ENCODE assay signal across 1 cellular context in genomic region chr6:17633465-17634188, GRCh38.
TF ChIP-seq lines count a peak whose summit lies in the region.

No MANE protein-coding gene starts in this region.

TF ChIP-seq in HepG2, 621 proteins besides CTCF, POLR2A, EP300 and RAD21:
- TF ChIP-seq BRF2 (CRISPR knock-in tag; IDR thresholded peaks at IDR 0.05) (no peak), ZNF282 (IDR thresholded peaks at IDR 0.05; ENCODE audit: partially characterized antibody) (no peak), RBM22 (optimal IDR thresholded peaks at IDR 0.05; ENCODE audit: low read length) (peak; percentile 30)
- TF ChIP-seq, protein P1, sequence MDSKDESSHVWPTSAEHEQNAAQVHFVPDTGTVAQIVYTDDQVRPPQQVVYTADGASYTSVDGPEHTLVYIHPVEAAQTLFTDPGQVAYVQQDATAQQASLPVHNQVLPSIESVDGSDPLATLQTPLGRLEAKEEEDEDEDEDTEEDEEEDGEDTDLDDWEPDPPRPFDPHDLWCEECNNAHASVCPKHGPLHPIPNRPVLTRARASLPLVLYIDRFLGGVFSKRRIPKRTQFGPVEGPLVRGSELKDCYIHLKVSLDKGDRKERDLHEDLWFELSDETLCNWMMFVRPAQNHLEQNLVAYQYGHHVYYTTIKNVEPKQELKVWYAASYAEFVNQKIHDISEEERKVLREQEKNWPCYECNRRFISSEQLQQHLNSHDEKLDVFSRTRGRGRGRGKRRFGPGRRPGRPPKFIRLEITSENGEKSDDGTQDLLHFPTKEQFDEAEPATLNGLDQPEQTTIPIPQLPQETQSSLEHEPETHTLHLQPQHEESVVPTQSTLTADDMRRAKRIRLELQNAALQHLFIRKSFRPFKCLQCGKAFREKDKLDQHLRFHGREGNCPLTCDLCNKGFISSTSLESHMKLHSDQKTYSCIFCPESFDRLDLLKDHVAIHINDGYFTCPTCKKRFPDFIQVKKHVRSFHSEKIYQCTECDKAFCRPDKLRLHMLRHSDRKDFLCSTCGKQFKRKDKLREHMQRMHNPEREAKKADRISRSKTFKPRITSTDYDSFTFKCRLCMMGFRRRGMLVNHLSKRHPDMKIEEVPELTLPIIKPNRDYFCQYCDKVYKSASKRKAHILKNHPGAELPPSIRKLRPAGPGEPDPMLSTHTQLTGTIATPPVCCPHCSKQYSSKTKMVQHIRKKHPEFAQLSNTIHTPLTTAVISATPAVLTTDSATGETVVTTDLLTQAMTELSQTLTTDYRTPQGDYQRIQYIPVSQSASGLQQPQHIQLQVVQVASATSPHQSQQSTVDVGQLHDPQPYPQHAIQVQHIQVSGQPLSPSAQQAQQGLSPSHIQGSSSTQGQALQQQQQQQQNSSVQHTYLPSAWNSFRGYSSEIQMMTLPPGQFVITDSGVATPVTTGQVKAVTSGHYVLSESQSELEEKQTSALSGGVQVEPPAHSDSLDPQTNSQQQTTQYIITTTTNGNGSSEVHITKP (CRISPR knock-in tag; IDR thresholded peaks at IDR 0.05; ENCODE audit: low read depth), result no peak
- TF ChIP-seq, protein P2, sequence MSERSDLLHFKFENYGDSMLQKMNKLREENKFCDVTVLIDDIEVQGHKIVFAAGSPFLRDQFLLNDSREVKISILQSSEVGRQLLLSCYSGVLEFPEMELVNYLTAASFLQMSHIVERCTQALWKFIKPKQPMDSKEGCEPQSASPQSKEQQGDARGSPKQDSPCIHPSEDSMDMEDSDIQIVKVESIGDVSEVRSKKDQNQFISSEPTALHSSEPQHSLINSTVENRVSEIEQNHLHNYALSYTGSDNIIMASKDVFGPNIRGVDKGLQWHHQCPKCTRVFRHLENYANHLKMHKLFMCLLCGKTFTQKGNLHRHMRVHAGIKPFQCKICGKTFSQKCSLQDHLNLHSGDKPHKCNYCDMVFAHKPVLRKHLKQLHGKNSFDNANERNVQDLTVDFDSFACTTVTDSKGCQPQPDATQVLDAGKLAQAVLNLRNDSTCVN (CRISPR knock-in tag; IDR thresholded peaks at IDR 0.05; ENCODE audit: borderline replicate concordance), result no peak
